Comparison of ENCODE assay signal across 30 cellular contexts in the genomic region with DNA sequence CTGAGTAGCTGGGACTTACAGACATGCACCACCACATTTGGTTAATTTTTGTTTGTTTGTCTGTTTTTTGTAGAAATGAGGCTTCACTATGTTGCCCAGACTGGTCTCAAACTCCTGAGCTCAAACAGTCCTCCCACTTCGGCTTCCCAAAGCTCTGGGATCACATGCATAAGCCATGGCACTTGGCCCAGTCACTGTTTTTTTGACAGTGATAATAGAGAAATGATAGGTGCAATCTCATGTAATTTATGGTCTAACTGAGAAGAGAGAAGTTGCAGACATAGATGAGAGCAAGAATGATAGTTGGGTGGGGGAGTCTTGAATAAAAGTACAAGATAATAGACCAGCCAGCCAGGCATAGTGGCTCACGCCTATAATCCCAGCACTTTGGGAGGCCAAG.
"Had no signal": no experiment of that assay in that cellular context is flagged by ENCODE, and none has a peak within 500 bp of the region (broad histone marks: within the 10 kb centered on the region; RNA-seq: fewer than 3 reads in every experiment).

No MANE protein-coding gene starts in this region.

- H3K36me3 ChIP-seq: brain microvascular endothelial cell, esophagus squamous epithelium, gastroesophageal sphincter, heart right ventricle had no signal

- FAIRE-seq: astrocyte, bronchial epithelial cell had no signal

- H3K27me3 ChIP-seq: brain microvascular endothelial cell, esophagus squamous epithelium, gastroesophageal sphincter, heart right ventricle had no signal

- H3K27ac ChIP-seq: brain microvascular endothelial cell, coronary artery, esophagus squamous epithelium, gastroesophageal sphincter, heart right ventricle, VCaP had no signal

- H3K4me3 ChIP-seq: coronary artery, esophagus squamous epithelium, gastroesophageal sphincter, heart right ventricle had no signal

- DNase-seq: activated CD4-positive, alpha-beta memory T cell treated with anti-CD3 and anti-CD28 coated beads, Interleukin-2, amount 10 ng/mL, durations not matched to agents 7 days and 5 days; activated CD4-positive, alpha-beta T cell treated with anti-CD3 and anti-CD28 coated beads for 1 hour; activated CD4-positive, alpha-beta T cell treated with anti-CD3 and anti-CD28 coated beads for 4 hours; activated CD4-positive, alpha-beta T cell treated with anti-CD3 and anti-CD28 coated beads, Interleukin-2, amount 10 ng/mL, durations not matched to agents 7 days and 5 days; activated CD4-positive, alpha-beta T cell treated with anti-CD3 and anti-CD28 coated beads, Interleukin-2, amount 50 U/mL, for 4 hours; activated CD8-positive, alpha-beta memory T cell treated with anti-CD3 and anti-CD28 coated beads, Interleukin-2, amount 50 U/mL, for 48 hours; activated gamma-delta T cell; activated naive CD4-positive, alpha-beta T cell; activated naive CD4-positive, alpha-beta T cell treated with anti-CD3 and anti-CD28 coated beads, Interleukin-2, amount 10 ng/mL, durations not matched to agents 7 days and 5 days; activated naive CD8-positive, alpha-beta T cell treated with anti-CD3 and anti-CD28 coated beads, Interleukin-2, amount 10 ng/mL, durations not matched to agents 7 days and 5 days; activated T-cell treated with anti-CD3 and anti-CD28 coated beads for 4 hours; activated T-cell treated with anti-CD3 and anti-CD28 coated beads, Interleukin-2, amount 50 U/mL, for 24 hours; activated T-cell treated with anti-CD3 and anti-CD28 coated beads, Interleukin-2, amount 50 U/mL, for 72 hours; amniotic stem cell; anterior cingulate cortex; brain microvascular endothelial cell; dermis blood vessel endothelial cell; effector CD4-positive, alpha-beta T cell; effector memory CD8-positive, alpha-beta T cell; esophagus squamous epithelium; foreskin melanocyte; heart right ventricle; T-helper 2 cell had no signal

- H3K9me3 ChIP-seq: esophagus squamous epithelium, gastroesophageal sphincter, heart right ventricle had no signal

- ATAC-seq: activated naive CD4-positive, alpha-beta T cell treated with anti-CD3 and anti-CD28 coated beads, Interleukin-2, amount 50 U/mL, for 72 hours; activated T-cell treated with anti-CD3 and anti-CD28 coated beads, Interleukin-2, amount 50 U/mL, for 72 hours; effector memory CD8-positive, alpha-beta T cell; gastroesophageal sphincter; WTC11 had no signal
